17 cellular contexts compared by ENCODE assay signal in genomic region chr7:27118580-27118979, GRCh38. TPM values are rescaled to one million over a fixed set of nuclear protein-coding genes. Genes with fewer than 3 reads are reported as not detected.
DNase-seq lines count a peak whose midpoint lies in the region; ATAC-seq and TF ChIP-seq lines count a peak whose summit lies in the region.
"Had no signal": no experiment of that assay in that cellular context is flagged by ENCODE, and none has a peak within 500 bp of the region (broad histone marks: within the 10 kb centered on the region; RNA-seq: fewer than 3 reads in every experiment).

No MANE protein-coding gene starts in this region.

- peaks cover 63% of the 10 kb centered on the region for H3K36me3 Mint-ChIP-seq in nephron progenitor cell (ENCODE audit: low read depth)
- no peaks in the 10 kb centered on the region for H3K36me3 Mint-ChIP-seq in neural progenitor cell
- H3K36me3 Mint-ChIP-seq: activated naive CD4-positive, alpha-beta T cell treated with anti-CD3 and anti-CD28 coated beads, Interleukin-2, amount 50 U/mL, for 72 hours; CD4-positive, alpha-beta memory T cell had no signal

- no peak for TF ChIP-seq EP300 in esophagus muscularis mucosa (IDR thresholded peaks at IDR 0.05)

- no peak for DNase-seq in left ventricle myocardium inferior
- DNase-seq in Right ventricle myocardium inferior (ENCODE audit: missing footprints), result no peak
- DNase-seq in esophagus muscularis mucosa (ENCODE audit: extremely low spot score), result no peak
- DNase-seq in nephron progenitor cell, result no peak
- no peak for DNase-seq in uterus
- DNase-seq in GM10248 (ENCODE audit: extremely low spot score), result no peak
- no peak for DNase-seq in neural progenitor cell (ENCODE audit: low spot score)
- DNase-seq: CD4-positive, alpha-beta memory T cell; H7; head of caudate nucleus; left colon; NCI-H774 had no signal

- no peak overlapping the region for H3K4me2 ChIP-seq in neural progenitor cell

- H3K4me1 Mint-ChIP-seq in nephron progenitor cell (peaks cover 62% of the 10 kb centered on the region), neural progenitor cell (no peaks in the 10 kb centered on the region)
- H3K4me1 Mint-ChIP-seq: CD4-positive, alpha-beta memory T cell had no signal

- no peak overlapping the region for H3K9ac ChIP-seq in neural progenitor cell

- H3F3A ChIP-seq in neural progenitor cell (ENCODE audit: low read depth), result no peaks in the 10 kb centered on the region

- H3K4me3 Mint-ChIP-seq in nephron progenitor cell (peak overlapping the region; percentile 98), neural progenitor cell (no peak overlapping the region)
- H3K4me3 Mint-ChIP-seq: CD4-positive, alpha-beta memory T cell; stimulated activated naive CD8-positive, alpha-beta T cell treated with anti-CD3 and anti-CD28 coated beads, Interleukin-15, Interleukin-2, amounts not matched to agents 100 ng/mL and 50 ng/mL, for 24 hours had no signal

- H3K9me3 Mint-ChIP-seq in nephron progenitor cell (no peaks in the 10 kb centered on the region), neural progenitor cell (peaks cover 3% of the 10 kb centered on the region)
- H3K9me3 Mint-ChIP-seq: activated naive CD4-positive, alpha-beta T cell treated with anti-CD3 and anti-CD28 coated beads, Interleukin-2, amount 50 U/mL, for 72 hours; CD4-positive, alpha-beta memory T cell; stimulated activated naive CD8-positive, alpha-beta T cell treated with anti-CD3 and anti-CD28 coated beads, Interleukin-15, Interleukin-2, amounts not matched to agents 100 ng/mL and 50 ng/mL, for 24 hours had no signal

- no peak overlapping the region for H2AFZ ChIP-seq in neural progenitor cell (replicated peaks)

- H3K4me1 ChIP-seq in left ventricle myocardium inferior (peaks cover 21% of the 10 kb centered on the region), esophagus muscularis mucosa (peaks cover 18 to 59% (median 57%) of the 10 kb centered on the region in 4 donors), uterus (peaks cover 0 to 4% of the 10 kb centered on the region in 2 donors), neural progenitor cell (no peaks in the 10 kb centered on the region)

- POLR2A ChIA-PET in GM10248 (lab: Yijun Ruan, JAX), result no interaction called here

- no peak for TF ChIP-seq POLR2A in esophagus muscularis mucosa (IDR thresholded peaks at IDR 0.05; ENCODE audit: low read depth)
- TF ChIP-seq POLR2A in uterus (IDR thresholded peaks at IDR 0.05), result no peak

- H4K20me1 ChIP-seq in neural progenitor cell (ENCODE audit: low read depth), result peaks cover 93% of the 10 kb centered on the region

- H3K27me3 Mint-ChIP-seq in nephron progenitor cell (ENCODE audit: low read depth, poor library complexity) (peaks cover 4% of the 10 kb centered on the region), neural progenitor cell (ENCODE audit: insufficient read depth, low read depth) (peaks cover 93% of the 10 kb centered on the region)

- ATAC-seq in Right ventricle myocardium inferior (no peak), HG03460 (IDR thresholded peaks at IDR 0.05; ENCODE audit: unreplicated experiment) (no peak)
- ATAC-seq: activated naive CD4-positive, alpha-beta T cell treated with anti-CD3 and anti-CD28 coated beads, Interleukin-2, amount 50 U/mL, for 72 hours; left colon had no signal

- intact Hi-C loops in left ventricle myocardium inferior (cut with micrococcal nuclease), result no loop called here
- intact Hi-C loops in Right ventricle myocardium inferior (cut with DNase I), result no loop called here
- intact Hi-C loops in esophagus muscularis mucosa (cut with DNase I), result no loop called here
- intact Hi-C loops in uterus (cut with DNase I; ENCODE audit: low total_unique reads), result no loop called here

- TF ChIP-seq CTCF in left ventricle myocardium inferior (IDR thresholded peaks at IDR 0.05; ENCODE audit: borderline replicate concordance) (no peak), esophagus muscularis mucosa (IDR thresholded peaks at IDR 0.05) (no peak), nephron progenitor cell (IDR thresholded peaks at IDR 0.05) (no peak), uterus (IDR thresholded peaks at IDR 0.05) (no peak), GM10248 (IDR thresholded peaks at IDR 0.05; ENCODE audit: control extremely low read depth, extremely low read depth, low read depth, missing control alignments) (no peak), neural progenitor cell (IDR thresholded peaks at IDR 0.05) (no peak)

- H3K79me2 ChIP-seq in neural progenitor cell (ENCODE audit: low read depth), result no peaks in the 10 kb centered on the region

- peak overlapping the region; percentile 51 for H3K4me3 ChIP-seq in left ventricle myocardium inferior
- H3K4me3 ChIP-seq in esophagus muscularis mucosa, result peak overlapping the region; percentile 68 to 88 (median 77)
- H3K4me3 ChIP-seq in uterus, result no peak overlapping the region
- no peak overlapping the region for H3K4me3 ChIP-seq in neural progenitor cell

- H3K27ac ChIP-seq in left ventricle myocardium inferior (replicated peaks), result peak overlapping the region; percentile 63
- H3K27ac ChIP-seq in esophagus muscularis mucosa (replicated peaks in 1 of 4), result peak overlapping the region; percentile 96 to 100 (median 99)
- peak overlapping the region; percentile 77 to 80 for H3K27ac ChIP-seq in uterus
- no peak overlapping the region for H3K27ac ChIP-seq in neural progenitor cell

- H3K36me3 ChIP-seq in left ventricle myocardium inferior (no peaks in the 10 kb centered on the region), esophagus muscularis mucosa (no peaks in the 10 kb centered on the region), uterus (no peaks in the 10 kb centered on the region), neural progenitor cell (no peaks in the 10 kb centered on the region)

- peak overlapping the region; percentile 100 for H3K27ac Mint-ChIP-seq in nephron progenitor cell
- H3K27ac Mint-ChIP-seq in neural progenitor cell, result no peak overlapping the region
- H3K27ac Mint-ChIP-seq: activated naive CD4-positive, alpha-beta T cell treated with anti-CD3 and anti-CD28 coated beads, Interleukin-2, amount 50 U/mL, for 72 hours; CD4-positive, alpha-beta memory T cell; stimulated activated naive CD8-positive, alpha-beta T cell treated with anti-CD3 and anti-CD28 coated beads, Interleukin-15, Interleukin-2, amounts not matched to agents 100 ng/mL and 50 ng/mL, for 24 hours had no signal

- 32% methylated on average over 3 of the region's 3 CpGs for WGBS in esophagus muscularis mucosa

- H3K9me3 ChIP-seq in left ventricle myocardium inferior (replicated peaks) (no peaks in the 10 kb centered on the region), esophagus muscularis mucosa (no peaks in the 10 kb centered on the region), uterus (no peaks in the 10 kb centered on the region), neural progenitor cell (ENCODE audit: low read depth) (no peaks in the 10 kb centered on the region)

- H3K27me3 ChIP-seq in left ventricle myocardium inferior (ENCODE audit: low read depth) (peaks cover 97% of the 10 kb centered on the region), esophagus muscularis mucosa (no peaks in the 10 kb centered on the region), uterus (no peaks in the 10 kb centered on the region), neural progenitor cell (peaks cover 100% of the 10 kb centered on the region)

- CTCF ChIA-PET in GM10248 (lab: Yijun Ruan, JAX), result interaction anchor here (1.3 kb wide), 1 partner anchor 9 kb away, joined by 3 read pairs; no protein-coding TSS in a partner anchor

RNA-seq across cellular contexts. Expression of gene HOXA4, which starts 12.0 kb away (rescaled TPM):
- total RNA-seq in left ventricle myocardium inferior (not detected), Right ventricle myocardium inferior (0.14 TPM), esophagus muscularis mucosa (10 to 100 TPM; 12.5 to 26.8 (median 18.1) TPM), uterus (1 to 10 TPM in 1 of 4 donors, under 1 TPM in 2, not detected in 1; 0.14 to 7.7 (median 0.26) TPM), neural progenitor cell (ENCODE audit: low replicate concordance) (not detected in 2 replicates)
- total RNA-seq: A673, cerebellum, H7 had no signal

RNA-seq across cellular contexts. Expression of gene HOXA2, which starts 16.1 kb away (rescaled TPM):
- total RNA-seq in left ventricle myocardium inferior (not detected), Right ventricle myocardium inferior (0.14 TPM), esophagus muscularis mucosa (1 to 10 TPM; 3.3 to 5.4 (median 4.4) TPM), uterus (1 to 10 TPM in 2 of 4 donors, not detected in 2; 1.8 to 6.5 TPM), neural progenitor cell (ENCODE audit: low replicate concordance) (not detected in 2 replicates)
- total RNA-seq: A673; activated naive CD4-positive, alpha-beta T cell treated with anti-CD3 and anti-CD28 coated beads, Interleukin-2, amount 50 U/mL, for 72 hours; CD4-positive, alpha-beta memory T cell; cerebellum; H7 had no signal

RNA-seq across cellular contexts. Expression of gene HOXA1, which starts 22.8 kb away (rescaled TPM):
- not detected for total RNA-seq in left ventricle myocardium inferior
- total RNA-seq in Right ventricle myocardium inferior, result not detected
- 1 to 10 TPM in 1 of 4 donors, under 1 TPM in 3; 0.17 to 1.4 (median 0.56) TPM for total RNA-seq in esophagus muscularis mucosa
- total RNA-seq in uterus, result 1 to 10 TPM in 3 of 4 donors, under 1 TPM in 1; 0.28 to 2.0 (median 1.5) TPM
- total RNA-seq in neural progenitor cell (ENCODE audit: low replicate concordance), result not detected in 2 replicates
- total RNA-seq: A673, cerebellum had no signal

RNA-seq across cellular contexts. Expression of gene HOXA5, which starts 24.9 kb away (rescaled TPM):
- total RNA-seq in left ventricle myocardium inferior (not detected), Right ventricle myocardium inferior (not detected), esophagus muscularis mucosa (10 to 100 TPM in 3 of 4 donors, 1 to 10 TPM in 1; 7.8 to 24.8 (median 14.7) TPM), uterus (10 to 100 TPM; 10.7 to 61.0 (median 18.9) TPM), neural progenitor cell (ENCODE audit: low replicate concordance) (not detected in 2 replicates)
- total RNA-seq: A673; activated naive CD4-positive, alpha-beta T cell treated with anti-CD3 and anti-CD28 coated beads, Interleukin-2, amount 50 U/mL, for 72 hours; CD4-positive, alpha-beta memory T cell; cerebellum; H7 had no signal

RNA-seq across cellular contexts. Expression of gene HOXA6, which starts 29.0 kb away (rescaled TPM):
- total RNA-seq in left ventricle myocardium inferior, result not detected
- not detected for total RNA-seq in Right ventricle myocardium inferior
- total RNA-seq in esophagus muscularis mucosa, result under 1 TPM in 2 of 4 donors, not detected in 2; 0.66 to 0.92 TPM
- 10 to 100 TPM in 3 of 4 donors, 1 to 10 TPM in 1; 1.8 to 19.1 (median 15.4) TPM for total RNA-seq in uterus
- not detected in 2 replicates for total RNA-seq in neural progenitor cell (ENCODE audit: low replicate concordance)
- total RNA-seq: A673; CD4-positive, alpha-beta memory T cell; cerebellum; H7 had no signal

Comparison
In these comparisons a context has a peak if more than half of its experiments do, and no peak if none do; other contexts are left out.
1. H3K4me3 ChIP-seq: peak in left ventricle myocardium inferior (single experiment) and esophagus muscularis mucosa (4 of 4); none in uterus (0 of 2) and neural progenitor cell (single experiment).